Comparison of ENCODE assay signal across 8 cellular contexts in genomic region chr9:110048473-110048975, GRCh38.
DNase-seq lines count a peak whose midpoint lies in the region; ATAC-seq and TF ChIP-seq lines count a peak whose summit lies in the region.

No MANE protein-coding gene starts in this region.

- H3K9me3 ChIP-seq in Loucy (ENCODE audit: insufficient read depth, low read depth, low read length) = no peaks in the 10 kb centered on the region
- no peaks in the 10 kb centered on the region for H3K9me3 ChIP-seq in adrenal gland (replicated peaks in 1 of 3)

- H3K4me1 ChIP-seq in Loucy (ENCODE audit: insufficient read depth, low read length, poor library complexity, severe bottlenecking) (peaks cover 44% of the 10 kb centered on the region), adrenal gland (replicated peaks in 1 of 2) (peaks cover 14 to 36% of the 10 kb centered on the region in 2 donors)

- H3K9ac ChIP-seq in Loucy (ENCODE audit: low read depth, low read length, poor library complexity, severe bottlenecking) = peak overlapping the region; percentile 96

- intact Hi-C loops in adrenal gland (cut with DNase I) = loop anchor here in 1 of 2 donors (10.0 kb wide), 1 partner anchor 84 kb away; no protein-coding TSS in a partner anchor
- intact Hi-C loops in sciatic nerve (cut with DNase I) = no loop called here

- TF ChIP-seq CTCF in Loucy (conservative IDR thresholded peaks at IDR 0.05; ENCODE audit: low read length) = no peak
- no peak for TF ChIP-seq CTCF in adrenal gland (IDR thresholded peaks at IDR 0.05)

- 0% methylated on average over 6 to 39 of the region's 39 CpGs for WGBS in adrenal gland, 4 donors

- peak; percentile 90 for DNase-seq in ELR (ENCODE audit: low read depth)
- peak; percentile 55 to 90 (median 70) for DNase-seq in T-helper 1 cell
- peak; percentile 46 to 75 (median 66) for DNase-seq in adrenal gland
- DNase-seq in hepatic stellate cell (ENCODE audit: low spot score) = peak; percentile 76
- DNase-seq in sciatic nerve (ENCODE audit: low spot score) = peak; percentile 88
- DNase-seq in OCI-M2 (lab: John Stamatoyannopoulos, UW; ENCODE audit: unreplicated experiment) = no peak

- ATAC-seq in GM21825 (IDR thresholded peaks at IDR 0.05; ENCODE audit: unreplicated experiment) (peak; percentile 81), sciatic nerve (peak; percentile 95)

- peak overlapping the region; percentile 92 for H3K4me2 ChIP-seq in Loucy (ENCODE audit: low read depth, low read length, poor library complexity, severe bottlenecking)

- H2AFZ ChIP-seq in Loucy (ENCODE audit: low read length) = peak overlapping the region; percentile 98

- H3K27me3 ChIP-seq in Loucy (ENCODE audit: insufficient read depth, low read length, poor library complexity, severe bottlenecking) (no peaks in the 10 kb centered on the region), adrenal gland (no peaks in the 10 kb centered on the region)

- H3K27ac ChIP-seq in adrenal gland = peak overlapping the region in 2 of 5 donors; percentile 34 to 43

- no peaks in the 10 kb centered on the region for H3K9me2 ChIP-seq in Loucy (replicated peaks; ENCODE audit: low read depth, low read length)

- H4K20me1 ChIP-seq in Loucy (ENCODE audit: insufficient read depth, low read length, poor library complexity, severe bottlenecking) = peaks cover 37% of the 10 kb centered on the region

- TF ChIP-seq POLR2A in adrenal gland (IDR thresholded peaks at IDR 0.05) = peak in 1 of 2 donors; percentile 29

- H3K4me3 ChIP-seq in Loucy (ENCODE audit: low read length, poor library complexity, severe bottlenecking) = peak overlapping the region; percentile 93
- H3K4me3 ChIP-seq in adrenal gland = peak overlapping the region in 2 of 4 donors; percentile 18 to 69

- peaks cover 51% of the 10 kb centered on the region for H3K79me2 ChIP-seq in Loucy (ENCODE audit: insufficient read depth, low read length)

- H3F3A ChIP-seq in Loucy (ENCODE audit: low read depth) = no peaks in the 10 kb centered on the region

- no peaks in the 10 kb centered on the region for H3K36me3 ChIP-seq in Loucy (ENCODE audit: insufficient read depth, low read length)
- H3K36me3 ChIP-seq in adrenal gland (replicated peaks in 1 of 2) = no peaks in the 10 kb centered on the region
